ENCODE assay signal across 2 cellular contexts in the genomic region with DNA sequence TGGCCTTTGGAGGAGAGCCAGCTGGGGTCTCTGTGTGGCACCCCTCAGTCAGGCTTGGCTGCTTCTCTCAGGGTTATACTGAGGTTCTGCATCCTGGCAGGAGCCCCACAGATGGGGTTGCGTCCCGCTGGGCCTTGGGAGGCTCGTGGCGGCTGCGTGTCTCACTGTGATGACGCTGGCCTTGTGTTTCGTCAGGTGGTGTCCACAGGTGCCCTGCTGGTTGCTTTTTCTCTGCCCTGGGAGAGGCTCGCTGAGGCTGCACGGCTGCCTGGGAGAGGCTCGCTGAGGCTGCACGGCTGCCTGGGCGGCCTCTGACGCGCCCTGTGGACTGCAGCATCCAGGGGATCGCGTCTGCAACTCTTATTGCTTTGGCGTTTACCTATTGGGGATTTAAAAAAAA.
TF ChIP-seq lines count a peak whose summit lies in the region.

No MANE protein-coding gene starts in this region.

TF ChIP-seq in GM23338, 12 proteins besides CTCF, POLR2A, EP300 and RAD21 (continued from another document):
- TF ChIP-seq, protein P1, sequence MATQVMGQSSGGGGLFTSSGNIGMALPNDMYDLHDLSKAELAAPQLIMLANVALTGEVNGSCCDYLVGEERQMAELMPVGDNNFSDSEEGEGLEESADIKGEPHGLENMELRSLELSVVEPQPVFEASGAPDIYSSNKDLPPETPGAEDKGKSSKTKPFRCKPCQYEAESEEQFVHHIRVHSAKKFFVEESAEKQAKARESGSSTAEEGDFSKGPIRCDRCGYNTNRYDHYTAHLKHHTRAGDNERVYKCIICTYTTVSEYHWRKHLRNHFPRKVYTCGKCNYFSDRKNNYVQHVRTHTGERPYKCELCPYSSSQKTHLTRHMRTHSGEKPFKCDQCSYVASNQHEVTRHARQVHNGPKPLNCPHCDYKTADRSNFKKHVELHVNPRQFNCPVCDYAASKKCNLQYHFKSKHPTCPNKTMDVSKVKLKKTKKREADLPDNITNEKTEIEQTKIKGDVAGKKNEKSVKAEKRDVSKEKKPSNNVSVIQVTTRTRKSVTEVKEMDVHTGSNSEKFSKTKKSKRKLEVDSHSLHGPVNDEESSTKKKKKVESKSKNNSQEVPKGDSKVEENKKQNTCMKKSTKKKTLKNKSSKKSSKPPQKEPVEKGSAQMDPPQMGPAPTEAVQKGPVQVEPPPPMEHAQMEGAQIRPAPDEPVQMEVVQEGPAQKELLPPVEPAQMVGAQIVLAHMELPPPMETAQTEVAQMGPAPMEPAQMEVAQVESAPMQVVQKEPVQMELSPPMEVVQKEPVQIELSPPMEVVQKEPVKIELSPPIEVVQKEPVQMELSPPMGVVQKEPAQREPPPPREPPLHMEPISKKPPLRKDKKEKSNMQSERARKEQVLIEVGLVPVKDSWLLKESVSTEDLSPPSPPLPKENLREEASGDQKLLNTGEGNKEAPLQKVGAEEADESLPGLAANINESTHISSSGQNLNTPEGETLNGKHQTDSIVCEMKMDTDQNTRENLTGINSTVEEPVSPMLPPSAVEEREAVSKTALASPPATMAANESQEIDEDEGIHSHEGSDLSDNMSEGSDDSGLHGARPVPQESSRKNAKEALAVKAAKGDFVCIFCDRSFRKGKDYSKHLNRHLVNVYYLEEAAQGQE (IDR thresholded peaks at IDR 0.05; ENCODE audit: unreplicated experiment) = no peak
- TF ChIP-seq STAT1 (IDR thresholded peaks at IDR 0.05; ENCODE audit: unreplicated experiment) (no peak), NANOG (IDR thresholded peaks at IDR 0.05; ENCODE audit: borderline replicate concordance) (no peak), JUNB (IDR thresholded peaks at IDR 0.05; ENCODE audit: unreplicated experiment) (no peak), CREB1 (CRISPR knock-in tag; IDR thresholded peaks at IDR 0.05; ENCODE audit: low read depth) (no peak), EZH2phosphoT487 (IDR thresholded peaks at IDR 0.05; ENCODE audit: unreplicated experiment) (no peak), ZNF331 (CRISPR knock-in tag; IDR thresholded peaks at IDR 0.05; ENCODE audit: low read depth) (no peak)
- TF ChIP-seq, protein P2, sequence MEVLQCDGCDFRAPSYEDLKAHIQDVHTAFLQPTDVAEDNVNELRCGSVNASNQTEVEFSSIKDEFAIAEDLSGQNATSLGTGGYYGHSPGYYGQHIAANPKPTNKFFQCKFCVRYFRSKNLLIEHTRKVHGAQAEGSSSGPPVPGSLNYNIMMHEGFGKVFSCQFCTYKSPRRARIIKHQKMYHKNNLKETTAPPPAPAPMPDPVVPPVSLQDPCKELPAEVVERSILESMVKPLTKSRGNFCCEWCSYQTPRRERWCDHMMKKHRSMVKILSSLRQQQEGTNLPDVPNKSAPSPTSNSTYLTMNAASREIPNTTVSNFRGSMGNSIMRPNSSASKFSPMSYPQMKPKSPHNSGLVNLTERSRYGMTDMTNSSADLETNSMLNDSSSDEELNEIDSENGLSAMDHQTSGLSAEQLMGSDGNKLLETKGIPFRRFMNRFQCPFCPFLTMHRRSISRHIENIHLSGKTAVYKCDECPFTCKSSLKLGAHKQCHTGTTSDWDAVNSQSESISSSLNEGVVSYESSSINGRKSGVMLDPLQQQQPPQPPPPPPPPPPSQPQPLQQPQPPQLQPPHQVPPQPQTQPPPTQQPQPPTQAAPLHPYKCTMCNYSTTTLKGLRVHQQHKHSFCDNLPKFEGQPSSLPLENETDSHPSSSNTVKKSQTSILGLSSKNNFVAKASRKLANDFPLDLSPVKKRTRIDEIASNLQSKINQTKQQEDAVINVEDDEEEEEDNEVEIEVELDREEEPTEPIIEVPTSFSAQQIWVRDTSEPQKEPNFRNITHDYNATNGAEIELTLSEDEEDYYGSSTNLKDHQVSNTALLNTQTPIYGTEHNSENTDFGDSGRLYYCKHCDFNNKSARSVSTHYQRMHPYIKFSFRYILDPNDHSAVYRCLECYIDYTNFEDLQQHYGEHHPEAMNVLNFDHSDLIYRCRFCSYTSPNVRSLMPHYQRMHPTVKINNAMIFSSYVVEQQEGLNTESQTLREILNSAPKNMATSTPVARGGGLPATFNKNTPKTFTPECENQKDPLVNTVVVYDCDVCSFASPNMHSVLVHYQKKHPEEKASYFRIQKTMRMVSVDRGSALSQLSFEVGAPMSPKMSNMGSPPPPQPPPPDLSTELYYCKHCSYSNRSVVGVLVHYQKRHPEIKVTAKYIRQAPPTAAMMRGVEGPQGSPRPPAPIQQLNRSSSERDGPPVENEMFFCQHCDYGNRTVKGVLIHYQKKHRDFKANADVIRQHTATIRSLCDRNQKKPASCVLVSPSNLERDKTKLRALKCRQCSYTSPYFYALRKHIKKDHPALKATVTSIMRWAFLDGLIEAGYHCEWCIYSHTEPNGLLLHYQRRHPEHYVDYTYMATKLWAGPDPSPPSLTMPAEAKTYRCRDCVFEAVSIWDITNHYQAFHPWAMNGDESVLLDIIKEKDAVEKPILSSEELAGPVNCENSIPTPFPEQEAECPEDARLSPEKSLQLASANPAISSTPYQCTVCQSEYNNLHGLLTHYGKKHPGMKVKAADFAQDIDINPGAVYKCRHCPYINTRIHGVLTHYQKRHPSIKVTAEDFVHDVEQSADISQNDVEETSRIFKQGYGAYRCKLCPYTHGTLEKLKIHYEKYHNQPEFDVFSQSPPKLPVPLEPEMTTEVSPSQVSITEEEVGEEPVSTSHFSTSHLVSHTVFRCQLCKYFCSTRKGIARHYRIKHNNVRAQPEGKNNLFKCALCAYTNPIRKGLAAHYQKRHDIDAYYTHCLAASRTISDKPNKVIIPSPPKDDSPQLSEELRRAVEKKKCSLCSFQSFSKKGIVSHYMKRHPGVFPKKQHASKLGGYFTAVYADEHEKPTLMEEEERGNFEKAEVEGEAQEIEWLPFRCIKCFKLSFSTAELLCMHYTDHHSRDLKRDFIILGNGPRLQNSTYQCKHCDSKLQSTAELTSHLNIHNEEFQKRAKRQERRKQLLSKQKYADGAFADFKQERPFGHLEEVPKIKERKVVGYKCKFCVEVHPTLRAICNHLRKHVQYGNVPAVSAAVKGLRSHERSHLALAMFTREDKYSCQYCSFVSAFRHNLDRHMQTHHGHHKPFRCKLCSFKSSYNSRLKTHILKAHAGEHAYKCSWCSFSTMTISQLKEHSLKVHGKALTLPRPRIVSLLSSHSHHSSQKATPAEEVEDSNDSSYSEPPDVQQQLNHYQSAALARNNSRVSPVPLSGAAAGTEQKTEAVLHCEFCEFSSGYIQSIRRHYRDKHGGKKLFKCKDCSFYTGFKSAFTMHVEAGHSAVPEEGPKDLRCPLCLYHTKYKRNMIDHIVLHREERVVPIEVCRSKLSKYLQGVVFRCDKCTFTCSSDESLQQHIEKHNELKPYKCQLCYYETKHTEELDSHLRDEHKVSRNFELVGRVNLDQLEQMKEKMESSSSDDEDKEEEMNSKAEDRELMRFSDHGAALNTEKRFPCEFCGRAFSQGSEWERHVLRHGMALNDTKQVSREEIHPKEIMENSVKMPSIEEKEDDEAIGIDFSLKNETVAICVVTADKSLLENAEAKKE (CRISPR knock-in tag; IDR thresholded peaks at IDR 0.05) = no peak

TF ChIP-seq in WTC11, 78 proteins besides CTCF, POLR2A, EP300 and RAD21 (continued from another document):
- TF ChIP-seq FOXP1 (CRISPR knock-in tag; IDR thresholded peaks at IDR 0.05; ENCODE audit: borderline replicate concordance) = no peak
- no peak for TF ChIP-seq ZNF396 (CRISPR knock-in tag; IDR thresholded peaks at IDR 0.05; ENCODE audit: borderline replicate concordance)
- no peak for TF ChIP-seq JUN (CRISPR knock-in tag; IDR thresholded peaks at IDR 0.05)
- TF ChIP-seq, protein P3, sequence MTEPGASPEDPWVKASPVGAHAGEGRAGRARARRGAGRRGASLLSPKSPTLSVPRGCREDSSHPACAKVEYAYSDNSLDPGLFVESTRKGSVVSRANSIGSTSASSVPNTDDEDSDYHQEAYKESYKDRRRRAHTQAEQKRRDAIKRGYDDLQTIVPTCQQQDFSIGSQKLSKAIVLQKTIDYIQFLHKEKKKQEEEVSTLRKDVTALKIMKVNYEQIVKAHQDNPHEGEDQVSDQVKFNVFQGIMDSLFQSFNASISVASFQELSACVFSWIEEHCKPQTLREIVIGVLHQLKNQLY (CRISPR knock-in tag; IDR thresholded peaks at IDR 0.05) = no peak
- TF ChIP-seq RORB (CRISPR knock-in tag; IDR thresholded peaks at IDR 0.05) = no peak
- TF ChIP-seq ZNF671 (CRISPR knock-in tag; IDR thresholded peaks at IDR 0.05) = no peak
- TF ChIP-seq FOXJ3 (CRISPR knock-in tag; IDR thresholded peaks at IDR 0.05; ENCODE audit: borderline replicate concordance) = no peak
- TF ChIP-seq CBFB (CRISPR knock-in tag; IDR thresholded peaks at IDR 0.05; ENCODE audit: low read depth) = no peak
- TF ChIP-seq, protein P4, sequence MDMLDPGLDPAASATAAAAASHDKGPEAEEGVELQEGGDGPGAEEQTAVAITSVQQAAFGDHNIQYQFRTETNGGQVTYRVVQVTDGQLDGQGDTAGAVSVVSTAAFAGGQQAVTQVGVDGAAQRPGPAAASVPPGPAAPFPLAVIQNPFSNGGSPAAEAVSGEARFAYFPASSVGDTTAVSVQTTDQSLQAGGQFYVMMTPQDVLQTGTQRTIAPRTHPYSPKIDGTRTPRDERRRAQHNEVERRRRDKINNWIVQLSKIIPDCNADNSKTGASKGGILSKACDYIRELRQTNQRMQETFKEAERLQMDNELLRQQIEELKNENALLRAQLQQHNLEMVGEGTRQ (CRISPR knock-in tag; IDR thresholded peaks at IDR 0.05) = no peak
